Comparison of ENCODE assay signal across 16 cellular contexts in the genomic region with DNA sequence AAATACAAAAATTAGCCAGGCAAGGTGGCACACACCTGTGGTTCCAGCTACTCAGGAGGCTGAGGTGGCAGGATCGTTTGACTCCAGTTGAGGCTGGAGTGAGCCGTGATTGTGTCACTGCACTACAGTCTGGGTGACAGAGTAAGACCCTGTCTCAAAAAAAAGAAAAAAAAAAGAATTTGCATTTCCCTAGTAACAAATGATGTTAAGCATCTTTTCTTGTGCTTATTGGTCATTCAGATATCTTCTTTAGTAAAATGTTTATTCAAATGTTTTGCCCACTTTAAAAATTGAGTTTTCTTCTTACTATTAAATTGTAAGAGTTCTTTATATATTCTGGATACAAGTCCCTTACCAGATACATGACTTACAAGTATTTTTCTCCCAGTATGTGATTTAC.
"Had no signal": no experiment of that assay in that cellular context is flagged by ENCODE, and none has a peak within 500 bp of the region (broad histone marks: within the 10 kb centered on the region; RNA-seq: fewer than 3 reads in every experiment).

No MANE protein-coding gene starts in this region.

- H3K79me2 ChIP-seq: parathyroid adenoma had no signal

- H2AFZ ChIP-seq: parathyroid adenoma had no signal

- H3K4me3 ChIP-seq: mucosa of descending colon, tibial artery had no signal

- H3K27ac ChIP-seq: brain microvascular endothelial cell, parathyroid adenoma, tibial artery had no signal

- H3K27me3 ChIP-seq: brain microvascular endothelial cell, neutrophil, tibial artery had no signal

- DNase-seq: activated CD4-positive, CD25-positive, alpha-beta regulatory T cell treated with anti-CD3 and anti-CD28 coated beads, Interleukin-2, amount 50 U/mL, for 72 hours; brain microvascular endothelial cell; cortex of kidney; effector CD8-positive, alpha-beta T cell; foreskin fibroblast; mammary epithelial cell; mucosa of descending colon; naive thymus-derived CD8-positive, alpha-beta T cell; stimulated activated CD4-positive, alpha-beta T cell treated with anti-CD3 and anti-CD28 coated beads, Interleukin-2, amount 100 ng/mL, for 48 hours; stimulated activated naive CD4-positive, alpha-beta T cell; tibial artery had no signal

- H3K4me1 ChIP-seq: parathyroid adenoma, tibial artery had no signal

- H3K36me3 ChIP-seq: brain microvascular endothelial cell, neutrophil, tibial artery had no signal

- FAIRE-seq: keratinocyte, urothelium cell line had no signal

- ATAC-seq: left lobe of liver had no signal

- H3K9me3 ChIP-seq: mucosa of descending colon, neutrophil, tibial artery had no signal

- H3K9ac ChIP-seq: parathyroid adenoma had no signal
